ENCODE assay signal across 20 cellular contexts in the genomic region with DNA sequence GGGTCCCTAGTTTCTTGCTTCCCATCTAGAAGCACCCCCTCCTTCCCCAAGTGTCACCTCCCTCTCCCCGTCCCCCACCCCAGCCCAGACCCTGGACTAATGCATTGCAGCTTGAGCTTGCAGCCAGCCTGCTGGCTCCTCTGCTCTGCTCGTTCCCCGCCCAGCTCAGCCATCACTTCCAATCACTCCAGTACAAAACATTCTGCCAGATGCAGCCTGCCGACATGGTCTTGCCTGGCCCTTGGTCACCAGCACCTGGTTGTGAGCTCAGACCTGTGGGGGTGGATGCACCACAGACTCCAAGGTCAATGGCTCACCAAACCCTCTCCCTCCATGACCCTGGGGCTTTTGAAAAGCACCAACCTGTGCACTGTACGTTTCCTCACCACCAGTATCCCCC.
DNase-seq lines count a peak whose midpoint lies in the region; ATAC-seq, FAIRE-seq and TF ChIP-seq lines count a peak whose summit lies in the region.
"Had no signal": no experiment of that assay in that cellular context is flagged by ENCODE, and none has a peak within 500 bp of the region (broad histone marks: within the 10 kb centered on the region; RNA-seq: fewer than 3 reads in every experiment).

No MANE protein-coding gene starts in this region.

- no peak overlapping the region for H2BK15ac ChIP-seq in neuronal stem cell (ENCODE audit: low read length)

- H3K36me3 Mint-ChIP-seq in endodermal cell (ENCODE audit: low read depth): no peaks in the 10 kb centered on the region
- H3K36me3 Mint-ChIP-seq: CD4-positive, alpha-beta memory T cell had no signal

- no peak overlapping the region for H3K23ac ChIP-seq in neuronal stem cell (ENCODE audit: low read depth, low read length, poor library complexity)

- H3K36me3 ChIP-seq in RWPE2 (ENCODE audit: low read depth) (no peaks in the 10 kb centered on the region), endodermal cell (ENCODE audit: control insufficient read depth, insufficient read depth, low read length) (no peaks in the 10 kb centered on the region), neuronal stem cell (replicated peaks in 1 of 2; ENCODE audit: control insufficient read depth in 2 of 2, insufficient read depth in 2 of 2, low read length in 2 of 2) (no peaks in the 10 kb centered on the region)
- H3K36me3 ChIP-seq: HAP-1 had no signal

- H2BK12ac ChIP-seq in neuronal stem cell (ENCODE audit: low read length): no peak overlapping the region

- no peak overlapping the region for H4K91ac ChIP-seq in neuronal stem cell (ENCODE audit: low read depth, low read length, poor library complexity)

- H3K79me1 ChIP-seq in neuronal stem cell (ENCODE audit: low read depth, low read length): no peaks in the 10 kb centered on the region

- H3K4ac ChIP-seq in neuronal stem cell (ENCODE audit: low read length): no peak overlapping the region

- H3K27ac Mint-ChIP-seq in endodermal cell: no peak overlapping the region
- H3K27ac Mint-ChIP-seq: CD4-positive, alpha-beta memory T cell; GM23338; HFFc6 had no signal

- TF ChIP-seq CTCF in RWPE2 (IDR thresholded peaks at IDR 0.05; ENCODE audit: poor library complexity, severe bottlenecking) (no peak), endodermal cell (conservative IDR thresholded peaks at IDR 0.05) (no peak)

- H2AFZ ChIP-seq in neuronal stem cell (ENCODE audit: low read length): no peak overlapping the region
- H2AFZ ChIP-seq: GM23338 had no signal

- H3K4me3 ChIP-seq in RWPE2 (ENCODE audit: severe bottlenecking): no peak overlapping the region
- H3K4me3 ChIP-seq in endodermal cell (ENCODE audit: low read length): no peak overlapping the region
- H3K4me3 ChIP-seq in neuronal stem cell (ENCODE audit: low read length in 2 of 2): no peak overlapping the region
- H3K4me3 ChIP-seq: GM12878, GM23338, HAP-1 had no signal

- H3K27me3 Mint-ChIP-seq in endodermal cell (ENCODE audit: insufficient read depth): peaks cover 20% of the 10 kb centered on the region

- no peak overlapping the region for H3K9ac ChIP-seq in endodermal cell (ENCODE audit: extremely low read depth, low read length, poor library complexity, severe bottlenecking)
- H3K9ac ChIP-seq in neuronal stem cell (ENCODE audit: low read depth, low read length, poor library complexity): no peak overlapping the region

- H3K9me3 ChIP-seq in RWPE2 (ENCODE audit: severe bottlenecking) (no peaks in the 10 kb centered on the region), endodermal cell (ENCODE audit: control insufficient read depth, low read length) (peaks cover 5% of the 10 kb centered on the region), neuronal stem cell (replicated peaks in 1 of 2; ENCODE audit: control insufficient read depth in 2 of 2, insufficient read depth in 1 of 2, low read depth in 1 of 2, low read length in 2 of 2) (no peaks in the 10 kb centered on the region)
- H3K9me3 ChIP-seq: HAP-1 had no signal

- H3K4me1 ChIP-seq in RWPE2 (ENCODE audit: insufficient read depth, poor library complexity, severe bottlenecking): no peaks in the 10 kb centered on the region
- H3K4me1 ChIP-seq in endodermal cell (ENCODE audit: control insufficient read depth, insufficient read depth, low read length): no peaks in the 10 kb centered on the region
- H3K4me1 ChIP-seq in neuronal stem cell (ENCODE audit: control insufficient read depth in 2 of 2, insufficient read depth in 1 of 2, low read depth in 1 of 2, low read length in 2 of 2): peaks cover 5 to 16% of the 10 kb centered on the region in 2 donors
- H3K4me1 ChIP-seq: HAP-1 had no signal

- H4K8ac ChIP-seq in neuronal stem cell (ENCODE audit: low read depth, low read length): no peak overlapping the region

- TF ChIP-seq POLR2A in GM12891 (IDR thresholded peaks at IDR 0.05; ENCODE audit: low read depth, low read length): no peak

- DNase-seq in RWPE2 (ENCODE audit: low spot score) (peak; percentile 35), SK-N-DZ (ENCODE audit: low spot score) (peak; percentile 30), endodermal cell (peak; percentile 38), neuronal stem cell (ENCODE audit: low spot score) (no peak), KG1 (lab: John Stamatoyannopoulos, UW) (no peak), MV-4-11 (lab: John Stamatoyannopoulos, UW) (no peak), GM12891 (ENCODE audit: insufficient read length, low spot score) (no peak)
- DNase-seq: C1 segment of cervical spinal cord; Calu3; CD4-positive, alpha-beta memory T cell; COR-L47; DMS79; EL; GDM1; HFFc6 had no signal

- H3K27me3 ChIP-seq in RWPE2 (ENCODE audit: insufficient read depth, poor library complexity, severe bottlenecking) (peaks cover 5% of the 10 kb centered on the region), endodermal cell (ENCODE audit: control insufficient read depth, insufficient read depth, low read length, poor library complexity, severe bottlenecking) (no peaks in the 10 kb centered on the region), neuronal stem cell (ENCODE audit: control insufficient read depth in 3 of 3, insufficient read depth in 3 of 3, low read depth in 1 of 3, low read length in 3 of 3) (peaks cover 0 to 19% (median under 1%) of the 10 kb centered on the region in 3 experiments)

- H3K4me2 ChIP-seq in neuronal stem cell (ENCODE audit: insufficient read depth, low read length, poor library complexity, severe bottlenecking): no peak overlapping the region
- H3K4me2 ChIP-seq: GM23338 had no signal

- no peak overlapping the region for H2BK5ac ChIP-seq in neuronal stem cell (ENCODE audit: low read length)

- peaks cover 12% of the 10 kb centered on the region for H3K9me3 Mint-ChIP-seq in endodermal cell
- H3K9me3 Mint-ChIP-seq: HFFc6 had no signal

- H3K14ac ChIP-seq in neuronal stem cell (ENCODE audit: low read length): no peak overlapping the region

- FAIRE-seq in GM12891 (lab: Jason Lieb, UNC): no peak
- FAIRE-seq: GM12878, GM18507, H54 had no signal

- no peak for ATAC-seq in RWPE2 (ENCODE audit: low read depth)
- ATAC-seq: GM12878, GM23338 had no signal

- no peak overlapping the region for H3K27ac ChIP-seq in RWPE2 (ENCODE audit: poor library complexity, severe bottlenecking)
- H3K27ac ChIP-seq in endodermal cell (ENCODE audit: low read depth, low read length): no peak overlapping the region
- H3K27ac ChIP-seq in neuronal stem cell (replicated peaks; ENCODE audit: low read length): no peak overlapping the region

- no peak overlapping the region for H3K18ac ChIP-seq in neuronal stem cell (ENCODE audit: low read length)

- no peak overlapping the region for H2BK120ac ChIP-seq in neuronal stem cell (ENCODE audit: low read depth, low read length)

- peaks cover 18% of the 10 kb centered on the region for H3K4me1 Mint-ChIP-seq in endodermal cell
- H3K4me1 Mint-ChIP-seq: CD4-positive, alpha-beta memory T cell had no signal

- no peak overlapping the region for H3K4me3 Mint-ChIP-seq in endodermal cell
- H3K4me3 Mint-ChIP-seq: CD4-positive, alpha-beta memory T cell; GM23338; HFFc6 had no signal

- WGBS in endodermal cell (ENCODE audit: insufficient coverage in 1 of 2, insufficient read length in 1 of 2), 2 experiments: 90 to 92% methylated on average over 2 to 5 of the region's 5 CpGs
- WGBS in neuronal stem cell (ENCODE audit: extremely low coverage in 2 of 2, insufficient read length in 2 of 2, insufficient replicate concordance in 1 of 2), 2 donors: no CpG with 5 or more reads among the region's 5 CpGs

- peak overlapping the region; percentile 32 for H2AK5ac ChIP-seq in neuronal stem cell (ENCODE audit: low read depth, low read length)

TF ChIP-seq in GM12891, 5 proteins besides CTCF, POLR2A, EP300 and RAD21:
- TF ChIP-seq PAX5 (IDR thresholded peaks at IDR 0.05; ENCODE audit: insufficient read depth, low read length, severe bottlenecking) (no peak), SPI1 (IDR thresholded peaks at IDR 0.05; ENCODE audit: low read depth, low read length) (no peak), TAF1 (IDR thresholded peaks at IDR 0.05; ENCODE audit: low read depth, low read length) (no peak), POLR2AphosphoS5 (IDR thresholded peaks at IDR 0.05; ENCODE audit: low read depth, low read length) (no peak), POU2F2 (IDR thresholded peaks at IDR 0.05; ENCODE audit: low read depth, low read length) (no peak)

Comparison
In these comparisons a context has a peak if more than half of its experiments do, and no peak if none do; other contexts are left out.
1. DNase-seq: peak in RWPE2 (single experiment), SK-N-DZ (single experiment) and endodermal cell (single experiment); none in neuronal stem cell (single experiment), KG1 (single experiment), MV-4-11 (single experiment) and GM12891 (single experiment).